In genomic region chr17:15262291-15263205, GRCh38 we compare ENCODE assay signal across 8 cellular contexts. TPM values are rescaled to one million over a fixed set of nuclear protein-coding genes. Genes with fewer than 3 reads are reported as not detected.
DNase-seq lines count a peak whose midpoint lies in the region; ATAC-seq and TF ChIP-seq lines count a peak whose summit lies in the region.

No MANE protein-coding gene starts in this region.

- H3K27ac ChIP-seq in mammary epithelial cell (ENCODE audit: insufficient read depth, low read depth, low read length) (peak overlapping the region; percentile 11), iPS-18a (ENCODE audit: low read length) (no peak overlapping the region), sigmoid colon (peak overlapping the region; percentile 89 to 99 (median 94))

- 4% methylated on average over 33 of the region's 60 CpGs for WGBS in mammary epithelial cell (ENCODE audit: low coverage, missing lambda C conversion rate)
- WGBS in sigmoid colon, 2 donors, result 1 to 3% methylated on average over 60 of the region's 60 CpGs

- H3K4me3 ChIP-seq in BE2C (ENCODE audit: low read depth, low read length) (peak overlapping the region; percentile 76), mammary epithelial cell (replicated peaks in 1 of 3; ENCODE audit: insufficient read depth in 1 of 3, low read depth in 2 of 3, low read length in 3 of 3) (peak overlapping the region; percentile 68 to 79 (median 77)), iPS-18a (ENCODE audit: low read length) (peak overlapping the region; percentile 79), sigmoid colon (peak overlapping the region; percentile 61 to 94 (median 80))

- H3K9me3 ChIP-seq in BE2C, result no peaks in the 10 kb centered on the region
- H3K9me3 ChIP-seq in mammary epithelial cell (replicated peaks; ENCODE audit: insufficient read depth, low read length), result no peaks in the 10 kb centered on the region
- no peaks in the 10 kb centered on the region for H3K9me3 ChIP-seq in iPS-18a (ENCODE audit: control insufficient read depth, low read depth, low read length)
- H3K9me3 ChIP-seq in sigmoid colon, result no peaks in the 10 kb centered on the region

- CTCF ChIA-PET in mammary epithelial cell (lab: Charles Lee; ENCODE audit: low non-redundant PET), result interaction anchor here (0.6 kb wide), 1 partner anchor 20 kb away, joined by 3 read pairs; no protein-coding TSS in a partner anchor

- H4K20me1 ChIP-seq in mammary epithelial cell (ENCODE audit: insufficient read depth, low read length), result no peaks in the 10 kb centered on the region

- TF ChIP-seq CTCF in BE2C (IDR thresholded peaks at IDR 0.05; ENCODE audit: low read depth, low read length) (no peak), mammary epithelial cell (conservative IDR thresholded peaks at IDR 0.05 in 1 of 2, IDR thresholded peaks at IDR 0.05 in 1 of 2; ENCODE audit: extremely low read depth in 1 of 2, insufficient read depth in 1 of 2, low read depth in 1 of 2, low read length in 2 of 2) (peak in 1 of 2 donors; percentile 2), sigmoid colon (IDR thresholded peaks at IDR 0.05) (peak in 1 of 4 experiments; percentile 19)

- BruUV-seq in mammary epithelial cell (replicated peaks; lab: Mats Ljungman, UMichigan), result no TSS peak

- H3K79me2 ChIP-seq in mammary epithelial cell (ENCODE audit: insufficient read depth, low read length), result peaks cover 5% of the 10 kb centered on the region

- H3K9ac ChIP-seq in mammary epithelial cell (ENCODE audit: insufficient read depth, low read length) (peak overlapping the region; percentile 61), iPS-18a (ENCODE audit: low read length) (no peak overlapping the region)

- dilution Hi-C loops in mammary epithelial cell (cut with HindIII; ENCODE audit: low sequenced_read_pairs), result no loop called here

- H3K4me1 ChIP-seq in BE2C (no peaks in the 10 kb centered on the region), mammary epithelial cell (ENCODE audit: insufficient read depth, low read length) (peaks cover 32% of the 10 kb centered on the region), iPS-18a (ENCODE audit: control insufficient read depth, low read depth, low read length) (peaks cover 2% of the 10 kb centered on the region), sigmoid colon (peaks cover 0 to 53% (median 40%) of the 10 kb centered on the region in 4 donors)

- no peaks in the 10 kb centered on the region for H3K27me3 ChIP-seq in BE2C
- H3K27me3 ChIP-seq in mammary epithelial cell (ENCODE audit: insufficient read depth, low read length), result no peaks in the 10 kb centered on the region
- H3K27me3 ChIP-seq in iPS-18a (ENCODE audit: control insufficient read depth, insufficient read depth, low read length), result peaks cover 88% of the 10 kb centered on the region
- H3K27me3 ChIP-seq in sigmoid colon, result no peaks in the 10 kb centered on the region

- peak; percentile 93 to 95 for TF ChIP-seq POLR2A in sigmoid colon (IDR thresholded peaks at IDR 0.05)

- ATAC-seq in GM18907 (IDR thresholded peaks at IDR 0.05; ENCODE audit: unreplicated experiment), result no peak

- peak overlapping the region; percentile 99 for H2AFZ ChIP-seq in mammary epithelial cell (ENCODE audit: low read depth, low read length)

- in situ Hi-C loops in mammary epithelial cell (cut with MboI; ENCODE audit: low sequenced_read_pairs in 2 of 2), result loop anchor here (5.0 to 25.0 kb wide), 3 partner anchors 145 to 725 kb away; partner anchors contain the start of genes TTC19 (in 1 of the 2) and ZSWIM7 (in 1 of the 2)

- peak overlapping the region; percentile 94 for H3K4me2 ChIP-seq in mammary epithelial cell (ENCODE audit: insufficient read depth, low read depth, low read length)

- intact Hi-C loops in mammary epithelial cell (cut with micrococcal nuclease) (loop anchor here (2.0 kb wide), 1 partner anchor 16 kb away; no protein-coding TSS in a partner anchor), sigmoid colon (cut with DNase I) (loop anchor here (1.0 to 10.0 kb wide), 4 partner anchors 45 to 662 kb away; no protein-coding TSS in a partner anchor)

- DNase-seq in BE2C (peak; percentile 69), LoVo (ENCODE audit: low spot score) (peak; percentile 89), mammary epithelial cell (peak; percentile 72), sigmoid colon (peak; percentile 98), NCI-H774 (lab: John Stamatoyannopoulos, UW) (no peak)
- no peak for DNase-seq in stimulated activated CD4-positive, alpha-beta T cell treated with anti-CD3 and anti-CD28 coated beads, Interleukin-4, amount 100 ng/mL, for 1 hour

- H3K36me3 ChIP-seq in BE2C (no peaks in the 10 kb centered on the region), mammary epithelial cell (ENCODE audit: insufficient read depth, low read length) (no peaks in the 10 kb centered on the region), iPS-18a (ENCODE audit: control insufficient read depth, low read depth, low read length) (no peaks in the 10 kb centered on the region), sigmoid colon (peaks cover 15 to 24% (median 19%) of the 10 kb centered on the region in 4 donors)

- peak in 2 of 4 donors; percentile 59 to 76 for TF ChIP-seq EP300 in sigmoid colon (IDR thresholded peaks at IDR 0.05)

RNA-seq across cellular contexts. Expression of gene PMP22, which starts 2.6 kb away (rescaled TPM):
- 71.2 TPM for polyA plus RNA-seq in BE2C (2012; ENCODE audit: insufficient read depth, insufficient read length, low read depth)
- 10 to 100 TPM in 1 of 2 donors, 1 to 10 TPM in 1; 7.4 to 61.5 TPM for total RNA-seq in mammary epithelial cell
- 23.4 TPM for polyA plus RNA-seq in mammary epithelial cell
- 61.1 TPM for polyA minus RNA-seq in mammary epithelial cell
- 100 to 1,000 TPM; 125 to 350 (median 199) TPM for total RNA-seq in sigmoid colon
- polyA plus RNA-seq in sigmoid colon, result 10 to 100 TPM; 25.2 to 48.9 (median 38.4) TPM

Comparison
In these comparisons a context has a peak if more than half of its experiments do, and no peak if none do; other contexts are left out.
1. DNase-seq: peak in BE2C (single experiment), LoVo (single experiment), mammary epithelial cell (single experiment) and sigmoid colon (single experiment); none in NCI-H774 (single experiment) and stimulated activated CD4-positive, alpha-beta T cell treated with anti-CD3 and anti-CD28 coated beads, Interleukin-4, amount 100 ng/mL, for 1 hour (single experiment).
2. Peak in every context shown above with its lines, with median percentiles within 50 percentile points of each other: H3K4me3 ChIP-seq.